2 cellular contexts compared by ENCODE assay signal in the genomic region with DNA sequence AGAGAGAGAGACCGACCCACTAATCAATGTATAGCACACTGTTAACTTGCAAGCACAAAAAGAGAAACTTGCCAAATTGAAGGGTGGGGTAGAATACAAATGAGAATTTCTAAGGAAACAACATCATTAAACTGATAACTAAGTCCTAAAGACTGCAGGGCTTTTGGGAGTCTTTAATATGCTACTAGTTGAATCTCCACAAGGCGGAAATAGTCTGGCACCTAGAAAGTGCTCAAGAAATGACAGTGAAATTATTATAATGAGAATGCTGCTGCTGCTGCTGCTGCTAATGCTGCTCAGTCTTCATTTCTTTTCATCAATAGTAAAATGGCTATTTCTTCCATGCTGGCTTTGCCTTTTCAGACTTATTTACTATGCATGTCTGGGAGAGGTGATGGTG.
TF ChIP-seq lines count a peak whose summit lies in the region.

No MANE protein-coding gene starts in this region.

TF ChIP-seq in HCT116, 20 proteins besides CTCF, POLR2A, EP300 and RAD21:
- TF ChIP-seq SP1 (IDR thresholded peaks at IDR 0.05; ENCODE audit: low read depth) = no peak
- no peak for TF ChIP-seq ZNF274 (IDR thresholded peaks at IDR 0.05; ENCODE audit: low read depth, low read length)
- TF ChIP-seq, protein P1, sequence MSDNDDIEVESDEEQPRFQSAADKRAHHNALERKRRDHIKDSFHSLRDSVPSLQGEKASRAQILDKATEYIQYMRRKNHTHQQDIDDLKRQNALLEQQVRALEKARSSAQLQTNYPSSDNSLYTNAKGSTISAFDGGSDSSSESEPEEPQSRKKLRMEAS (IDR thresholded peaks at IDR 0.05) = no peak
- TF ChIP-seq EZH2phosphoT487 (IDR thresholded peaks at IDR 0.05; ENCODE audit: borderline replicate concordance) = no peak
- no peak for TF ChIP-seq SIN3A (IDR thresholded peaks at IDR 0.05; ENCODE audit: low read depth)
- TF ChIP-seq, protein P2, sequence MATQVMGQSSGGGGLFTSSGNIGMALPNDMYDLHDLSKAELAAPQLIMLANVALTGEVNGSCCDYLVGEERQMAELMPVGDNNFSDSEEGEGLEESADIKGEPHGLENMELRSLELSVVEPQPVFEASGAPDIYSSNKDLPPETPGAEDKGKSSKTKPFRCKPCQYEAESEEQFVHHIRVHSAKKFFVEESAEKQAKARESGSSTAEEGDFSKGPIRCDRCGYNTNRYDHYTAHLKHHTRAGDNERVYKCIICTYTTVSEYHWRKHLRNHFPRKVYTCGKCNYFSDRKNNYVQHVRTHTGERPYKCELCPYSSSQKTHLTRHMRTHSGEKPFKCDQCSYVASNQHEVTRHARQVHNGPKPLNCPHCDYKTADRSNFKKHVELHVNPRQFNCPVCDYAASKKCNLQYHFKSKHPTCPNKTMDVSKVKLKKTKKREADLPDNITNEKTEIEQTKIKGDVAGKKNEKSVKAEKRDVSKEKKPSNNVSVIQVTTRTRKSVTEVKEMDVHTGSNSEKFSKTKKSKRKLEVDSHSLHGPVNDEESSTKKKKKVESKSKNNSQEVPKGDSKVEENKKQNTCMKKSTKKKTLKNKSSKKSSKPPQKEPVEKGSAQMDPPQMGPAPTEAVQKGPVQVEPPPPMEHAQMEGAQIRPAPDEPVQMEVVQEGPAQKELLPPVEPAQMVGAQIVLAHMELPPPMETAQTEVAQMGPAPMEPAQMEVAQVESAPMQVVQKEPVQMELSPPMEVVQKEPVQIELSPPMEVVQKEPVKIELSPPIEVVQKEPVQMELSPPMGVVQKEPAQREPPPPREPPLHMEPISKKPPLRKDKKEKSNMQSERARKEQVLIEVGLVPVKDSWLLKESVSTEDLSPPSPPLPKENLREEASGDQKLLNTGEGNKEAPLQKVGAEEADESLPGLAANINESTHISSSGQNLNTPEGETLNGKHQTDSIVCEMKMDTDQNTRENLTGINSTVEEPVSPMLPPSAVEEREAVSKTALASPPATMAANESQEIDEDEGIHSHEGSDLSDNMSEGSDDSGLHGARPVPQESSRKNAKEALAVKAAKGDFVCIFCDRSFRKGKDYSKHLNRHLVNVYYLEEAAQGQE (IDR thresholded peaks at IDR 0.05; ENCODE audit: low read depth) = no peak
- no peak for TF ChIP-seq TCF7L2 (IDR thresholded peaks at IDR 0.05; ENCODE audit: borderline replicate concordance, extremely low read depth, insufficient read depth, insufficient read length)
- no peak for TF ChIP-seq FOSL1 (IDR thresholded peaks at IDR 0.05; ENCODE audit: low read depth)
TF ChIP-seq in HCT116: peak in this region for 0.

TF ChIP-seq in GM12878, 131 proteins besides CTCF, POLR2A, EP300 and RAD21:
- TF ChIP-seq STAT3 (IDR thresholded peaks at IDR 0.05; ENCODE audit: low read depth, low read length) = no peak
- TF ChIP-seq BHLHE40 (IDR thresholded peaks at IDR 0.05; ENCODE audit: borderline replicate concordance in 1 of 2, low read depth in 2 of 2, low read length in 1 of 2) = no peak
- no peak for TF ChIP-seq GATAD2B (conservative IDR thresholded peaks at IDR 0.05; ENCODE audit: low read depth)
- TF ChIP-seq LARP7 (IDR thresholded peaks at IDR 0.05) = no peak
- TF ChIP-seq ZNF274 (IDR thresholded peaks at IDR 0.05; ENCODE audit: insufficient read depth, insufficient read length) = no peak
- TF ChIP-seq, protein P3, sequence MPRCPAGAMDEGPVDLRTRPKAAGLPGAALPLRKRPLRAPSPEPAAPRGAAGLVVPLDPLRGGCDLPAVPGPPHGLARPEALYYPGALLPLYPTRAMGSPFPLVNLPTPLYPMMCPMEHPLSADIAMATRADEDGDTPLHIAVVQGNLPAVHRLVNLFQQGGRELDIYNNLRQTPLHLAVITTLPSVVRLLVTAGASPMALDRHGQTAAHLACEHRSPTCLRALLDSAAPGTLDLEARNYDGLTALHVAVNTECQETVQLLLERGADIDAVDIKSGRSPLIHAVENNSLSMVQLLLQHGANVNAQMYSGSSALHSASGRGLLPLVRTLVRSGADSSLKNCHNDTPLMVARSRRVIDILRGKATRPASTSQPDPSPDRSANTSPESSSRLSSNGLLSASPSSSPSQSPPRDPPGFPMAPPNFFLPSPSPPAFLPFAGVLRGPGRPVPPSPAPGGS (IDR thresholded peaks at IDR 0.05; ENCODE audit: borderline replicate concordance, insufficient read depth, low read depth, low read length, poor library complexity, severe bottlenecking) = no peak
- no peak for TF ChIP-seq TCF7 (IDR thresholded peaks at IDR 0.05; ENCODE audit: borderline replicate concordance)
- no peak for TF ChIP-seq ZSCAN29 (IDR thresholded peaks at IDR 0.05)
- TF ChIP-seq, protein P4, sequence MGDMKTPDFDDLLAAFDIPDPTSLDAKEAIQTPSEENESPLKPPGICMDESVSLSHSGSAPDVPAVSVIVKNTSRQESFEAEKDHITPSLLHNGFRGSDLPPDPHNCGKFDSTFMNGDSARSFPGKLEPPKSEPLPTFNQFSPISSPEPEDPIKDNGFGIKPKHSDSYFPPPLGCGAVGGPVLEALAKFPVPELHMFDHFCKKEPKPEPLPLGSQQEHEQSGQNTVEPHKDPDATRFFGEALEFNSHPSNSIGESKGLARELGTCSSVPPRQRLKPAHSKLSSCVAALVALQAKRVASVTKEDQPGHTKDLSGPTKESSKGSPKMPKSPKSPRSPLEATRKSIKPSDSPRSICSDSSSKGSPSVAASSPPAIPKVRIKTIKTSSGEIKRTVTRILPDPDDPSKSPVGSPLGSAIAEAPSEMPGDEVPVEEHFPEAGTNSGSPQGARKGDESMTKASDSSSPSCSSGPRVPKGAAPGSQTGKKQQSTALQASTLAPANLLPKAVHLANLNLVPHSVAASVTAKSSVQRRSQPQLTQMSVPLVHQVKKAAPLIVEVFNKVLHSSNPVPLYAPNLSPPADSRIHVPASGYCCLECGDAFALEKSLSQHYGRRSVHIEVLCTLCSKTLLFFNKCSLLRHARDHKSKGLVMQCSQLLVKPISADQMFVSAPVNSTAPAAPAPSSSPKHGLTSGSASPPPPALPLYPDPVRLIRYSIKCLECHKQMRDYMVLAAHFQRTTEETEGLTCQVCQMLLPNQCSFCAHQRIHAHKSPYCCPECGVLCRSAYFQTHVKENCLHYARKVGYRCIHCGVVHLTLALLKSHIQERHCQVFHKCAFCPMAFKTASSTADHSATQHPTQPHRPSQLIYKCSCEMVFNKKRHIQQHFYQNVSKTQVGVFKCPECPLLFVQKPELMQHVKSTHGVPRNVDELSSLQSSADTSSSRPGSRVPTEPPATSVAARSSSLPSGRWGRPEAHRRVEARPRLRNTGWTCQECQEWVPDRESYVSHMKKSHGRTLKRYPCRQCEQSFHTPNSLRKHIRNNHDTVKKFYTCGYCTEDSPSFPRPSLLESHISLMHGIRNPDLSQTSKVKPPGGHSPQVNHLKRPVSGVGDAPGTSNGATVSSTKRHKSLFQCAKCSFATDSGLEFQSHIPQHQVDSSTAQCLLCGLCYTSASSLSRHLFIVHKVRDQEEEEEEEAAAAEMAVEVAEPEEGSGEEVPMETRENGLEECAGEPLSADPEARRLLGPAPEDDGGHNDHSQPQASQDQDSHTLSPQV (IDR thresholded peaks at IDR 0.05) = no peak
- TF ChIP-seq SPI1 (IDR thresholded peaks at IDR 0.05; ENCODE audit: borderline replicate concordance, insufficient read depth, low read depth, low read length) = no peak
- TF ChIP-seq SRF (IDR thresholded peaks at IDR 0.05; ENCODE audit: low read depth in 2 of 2, low read length in 2 of 2) = no peak
- no peak for TF ChIP-seq HDAC6 (IDR thresholded peaks at IDR 0.05; ENCODE audit: unreplicated experiment)
